In genomic region chr2:214575030-214575949, GRCh38 we compare ENCODE assay signal across 11 cellular contexts.
DNase-seq lines count a peak whose midpoint lies in the region; ATAC-seq and TF ChIP-seq lines count a peak whose summit lies in the region.
"Had no signal": no experiment of that assay in that cellular context is flagged by ENCODE, and none has a peak within 500 bp of the region (broad histone marks: within the 10 kb centered on the region; RNA-seq: fewer than 3 reads in every experiment).

No MANE protein-coding gene starts in this region.

- ATAC-seq in HG03280 (IDR thresholded peaks at IDR 0.05; ENCODE audit: unreplicated experiment): no peak
- ATAC-seq in GM18520 (IDR thresholded peaks at IDR 0.05; ENCODE audit: unreplicated experiment): no peak
- ATAC-seq: CD8-positive, alpha-beta T cell had no signal

- WGBS in endodermal cell (ENCODE audit: insufficient coverage in 1 of 2, insufficient read length in 1 of 2), 2 experiments: 77 to 92% methylated on average over 7 to 13 of the region's 13 CpGs

- H3K4me3 ChIP-seq in endodermal cell (ENCODE audit: low read length): no peak overlapping the region
- H3K4me3 ChIP-seq: sigmoid colon had no signal

- BruUV-seq in Calu3 (replicated peaks; lab: Mats Ljungman, UMichigan): no TSS peak

- no peaks in the 10 kb centered on the region for H3K4me1 ChIP-seq in endodermal cell (ENCODE audit: control insufficient read depth, insufficient read depth, low read length)
- H3K4me1 ChIP-seq: sigmoid colon had no signal

- no peak overlapping the region for H3K9ac ChIP-seq in endodermal cell (ENCODE audit: extremely low read depth, low read length, poor library complexity, severe bottlenecking)

- H3K27ac Mint-ChIP-seq in endodermal cell: no peak overlapping the region
- no peak overlapping the region for H3K27ac Mint-ChIP-seq in Calu3 (ENCODE audit: unreplicated experiment)
- H3K27ac Mint-ChIP-seq: CD8-positive, alpha-beta T cell had no signal

- H3K27me3 Mint-ChIP-seq in endodermal cell (ENCODE audit: insufficient read depth) (no peaks in the 10 kb centered on the region), Calu3 (ENCODE audit: unreplicated experiment) (no peaks in the 10 kb centered on the region)

- no peaks in the 10 kb centered on the region for H3K36me3 Mint-ChIP-seq in endodermal cell (ENCODE audit: low read depth)
- H3K36me3 Mint-ChIP-seq in Calu3 (ENCODE audit: insufficient read depth, unreplicated experiment): no peaks in the 10 kb centered on the region
- H3K36me3 Mint-ChIP-seq: CD8-positive, alpha-beta T cell had no signal

- H3K27me3 ChIP-seq in endodermal cell (ENCODE audit: control insufficient read depth, insufficient read depth, low read length, poor library complexity, severe bottlenecking): no peaks in the 10 kb centered on the region
- H3K27me3 ChIP-seq: sigmoid colon had no signal

- peaks cover 5% of the 10 kb centered on the region for H3K4me1 Mint-ChIP-seq in endodermal cell
- H3K4me1 Mint-ChIP-seq in Calu3 (ENCODE audit: low read depth, unreplicated experiment): no peaks in the 10 kb centered on the region

- H3K9me3 Mint-ChIP-seq in endodermal cell: no peaks in the 10 kb centered on the region
- H3K9me3 Mint-ChIP-seq in Calu3 (ENCODE audit: low read depth, unreplicated experiment): no peaks in the 10 kb centered on the region
- H3K9me3 Mint-ChIP-seq: CD8-positive, alpha-beta T cell had no signal

- no peak for TF ChIP-seq CTCF in endodermal cell (conservative IDR thresholded peaks at IDR 0.05)
- TF ChIP-seq CTCF in Calu3 (IDR thresholded peaks at IDR 0.05; ENCODE audit: unreplicated experiment): no peak

- peak overlapping the region; percentile 92 for H3K27ac ChIP-seq in endodermal cell (ENCODE audit: low read depth, low read length)
- H3K27ac ChIP-seq: sigmoid colon had no signal

- intact Hi-C loops in Calu3 (cut with micrococcal nuclease; ENCODE audit: unreplicated experiment): no loop called here

- DNase-seq in G401 (ENCODE audit: low spot score) (peak; percentile 29), M059J (ENCODE audit: low read depth) (peak; percentile 63), endodermal cell (no peak), pons (ENCODE audit: low spot score) (peak; percentile 98), Calu3 (no peak), NCI-H226 (no peak)
- DNase-seq: aorta; CD8-positive, alpha-beta T cell; sigmoid colon had no signal

- H3K36me3 ChIP-seq in endodermal cell (ENCODE audit: control insufficient read depth, insufficient read depth, low read length): no peaks in the 10 kb centered on the region
- H3K36me3 ChIP-seq: sigmoid colon had no signal

- H3K4me3 Mint-ChIP-seq in endodermal cell: no peak overlapping the region
- H3K4me3 Mint-ChIP-seq in Calu3 (ENCODE audit: low read depth, unreplicated experiment): no peak overlapping the region
- H3K4me3 Mint-ChIP-seq: CD8-positive, alpha-beta T cell had no signal

- in situ Hi-C loops in G401 (cut with HindIII; ENCODE audit: low sequenced_read_pairs): no loop called here

- CTCF ChIA-PET in Calu3 (lab: Charles Lee): no interaction called here

- no peaks in the 10 kb centered on the region for H3K9me3 ChIP-seq in endodermal cell (ENCODE audit: control insufficient read depth, low read length)
- H3K9me3 ChIP-seq: sigmoid colon had no signal

Comparison
In these comparisons a context has a peak if more than half of its experiments do, and no peak if none do; other contexts are left out.
1. DNase-seq: peak in G401 (single experiment), M059J (single experiment) and pons (single experiment); none in endodermal cell (single experiment), Calu3 (single experiment) and NCI-H226 (single experiment).